12 cellular contexts compared by ENCODE assay signal in genomic region chr3:183180105-183180763, GRCh38. TPM values are rescaled to one million over a fixed set of nuclear protein-coding genes. Genes with fewer than 3 reads are reported as not detected.
A peak's percentile ranks its signal among the peaks of the same experiment; 100 is the strongest.
DNase-seq lines count a peak whose midpoint lies in the region; ATAC-seq, FAIRE-seq and TF ChIP-seq lines count a peak whose summit lies in the region.
"Had no signal": no experiment of that assay in that cellular context is flagged by ENCODE, and none has a peak within 500 bp of the region (broad histone marks: within the 10 kb centered on the region; RNA-seq: fewer than 3 reads in every experiment).

No MANE protein-coding gene starts in this region.

- H4K20me1 ChIP-seq in endothelial cell of umbilical vein (replicated peaks; ENCODE audit: control insufficient read depth, extremely low read depth, insufficient read depth, low read length): no peaks in the 10 kb centered on the region

- H3K4me2 ChIP-seq in endothelial cell of umbilical vein (ENCODE audit: insufficient read depth, low read length): no peak overlapping the region

- no peak overlapping the region for H3K9ac ChIP-seq in HUES48 (ENCODE audit: low read depth, low read length)
- no peak overlapping the region for H3K9ac ChIP-seq in endothelial cell of umbilical vein (replicated peaks; ENCODE audit: extremely low read depth, insufficient read depth, low read length)

- H3K36me3 ChIP-seq in CD8-positive, alpha-beta memory T cell (ENCODE audit: insufficient read depth, low read length): no peaks in the 10 kb centered on the region
- no peaks in the 10 kb centered on the region for H3K36me3 ChIP-seq in HUES48 (ENCODE audit: control insufficient read depth, insufficient read depth, low read length)
- H3K36me3 ChIP-seq in endothelial cell of umbilical vein (ENCODE audit: control insufficient read depth in 2 of 2, extremely low read depth in 1 of 2, insufficient read depth in 2 of 2, low read length in 2 of 2): no peaks in the 10 kb centered on the region
- H3K36me3 ChIP-seq: pancreas had no signal

- DNase-seq in CD8-positive, alpha-beta memory T cell: no peak
- DNase-seq in endothelial cell of umbilical vein (ENCODE audit: low read depth, low spot score) (no peak), nephron progenitor cell (peak; percentile 40), AG08395 (ENCODE audit: low spot score) (no peak), glomerular visceral epithelial cell (ENCODE audit: extremely low spot score) (no peak)
- no peak for DNase-seq in NK-92 treated with Interleukin-12 subunit alpha and Interleukin-12 subunit beta, amount 100 ng/mL, for 24 hours (lab: John Stamatoyannopoulos, UW)
- DNase-seq: DMS 273 treated with DMSO at 0.1 percent for 48 hours, NCI-H1436 had no signal

- CTCF ChIA-PET in CD8-positive, alpha-beta memory T cell (lab: Charles Lee): interaction anchor here (1.0 to 7.1 kb wide), 3 partner anchors 202 to 206 kb away, joined by 3 to 97 read pairs (median 4); no protein-coding TSS in a partner anchor
- CTCF ChIA-PET in endothelial cell of umbilical vein (lab: Charles Lee): interaction anchor here (0.9 to 12.1 kb wide), 7 partner anchors 15 to 466 kb away, joined by 4 to 816 read pairs (median 8); partner anchors contain the start of gene LAMP3

- no TSS peak for BruUV-seq in endothelial cell of umbilical vein (replicated peaks; lab: Mats Ljungman, UMichigan)

- POLR2A ChIA-PET in CD8-positive, alpha-beta memory T cell (lab: Charles Lee): no interaction called here
- POLR2A ChIA-PET in endothelial cell of umbilical vein (lab: Charles Lee): no interaction called here

- ATAC-seq in HG02588 (IDR thresholded peaks at IDR 0.05; ENCODE audit: unreplicated experiment): no peak

- no peak overlapping the region for H3K27ac ChIP-seq in CD8-positive, alpha-beta memory T cell (ENCODE audit: low read depth, low read length)
- H3K27ac ChIP-seq in HUES48 (ENCODE audit: low read depth, low read length): no peak overlapping the region
- H3K27ac ChIP-seq in endothelial cell of umbilical vein (ENCODE audit: insufficient read depth, low read depth, low read length): no peak overlapping the region
- H3K27ac ChIP-seq: pancreas had no signal

- dilution Hi-C loops in endothelial cell of umbilical vein (cut with MboI; ENCODE audit: extremely low pct_ligation_motif_present, low sequenced_read_pairs): no loop called here

- peaks cover 6% of the 10 kb centered on the region for H3K4me1 ChIP-seq in CD8-positive, alpha-beta memory T cell (ENCODE audit: insufficient read depth, low read length)
- H3K4me1 ChIP-seq in HUES48 (ENCODE audit: control insufficient read depth, insufficient read depth, low read length) (peaks cover 6% of the 10 kb centered on the region), endothelial cell of umbilical vein (ENCODE audit: control insufficient read depth, extremely low read depth, insufficient read depth, low read length) (peaks cover 7% of the 10 kb centered on the region)

- FAIRE-seq in endothelial cell of umbilical vein (lab: Jason Lieb, UNC): peak; percentile 72
- FAIRE-seq: pancreas, TTC549 had no signal

- peak overlapping the region in 6 of 7 donors; percentile 33 to 60 (median 44) for H3K4me3 Mint-ChIP-seq in CD8-positive, alpha-beta memory T cell
- H3K4me3 Mint-ChIP-seq in nephron progenitor cell: peak overlapping the region; percentile 85

- no peak for TF ChIP-seq CTCF in endothelial cell of umbilical vein (IDR thresholded peaks at IDR 0.05; ENCODE audit: extremely low read depth in 1 of 2, insufficient read depth in 1 of 2, low read depth in 1 of 2, low read length in 2 of 2)
- no peak for TF ChIP-seq CTCF in nephron progenitor cell (IDR thresholded peaks at IDR 0.05)

- H2AFZ ChIP-seq in endothelial cell of umbilical vein (ENCODE audit: low read depth, low read length): peak overlapping the region; percentile 93

- no peaks in the 10 kb centered on the region for H3K9me1 ChIP-seq in endothelial cell of umbilical vein (replicated peaks; ENCODE audit: control insufficient read depth, extremely low read depth, insufficient read depth, low read length)

- H3K4me1 Mint-ChIP-seq in CD8-positive, alpha-beta memory T cell: peaks cover 4 to 14% (median 13%) of the 10 kb centered on the region in 3 donors
- H3K4me1 Mint-ChIP-seq in nephron progenitor cell: peaks cover 29% of the 10 kb centered on the region

- H3K27ac Mint-ChIP-seq in CD8-positive, alpha-beta memory T cell: no peak overlapping the region
- H3K27ac Mint-ChIP-seq in nephron progenitor cell: no peak overlapping the region

- no peak overlapping the region for H3K4me3 ChIP-seq in CD8-positive, alpha-beta memory T cell (ENCODE audit: low read length)
- H3K4me3 ChIP-seq in HUES48 (ENCODE audit: low read depth, low read length) (peak overlapping the region; percentile 69; the same call in 1 of the 2 replicates), endothelial cell of umbilical vein (replicated peaks in 1 of 3; ENCODE audit: insufficient read depth in 1 of 3, low read depth in 1 of 3, low read length in 3 of 3) (no peak overlapping the region)

- H3K27me3 Mint-ChIP-seq in CD8-positive, alpha-beta memory T cell: peaks cover 22 to 32% of the 10 kb centered on the region in 2 donors
- H3K27me3 Mint-ChIP-seq in nephron progenitor cell (ENCODE audit: low read depth, poor library complexity): peaks cover 36% of the 10 kb centered on the region

- H3K79me2 ChIP-seq in endothelial cell of umbilical vein (ENCODE audit: control insufficient read depth, insufficient read depth, low read length): no peaks in the 10 kb centered on the region

- TF ChIP-seq POLR2A in endothelial cell of umbilical vein (IDR thresholded peaks at IDR 0.05; ENCODE audit: low read depth, low read length): no peak

- H3K9me3 ChIP-seq in CD8-positive, alpha-beta memory T cell (ENCODE audit: low read length): no peaks in the 10 kb centered on the region
- H3K9me3 ChIP-seq in HUES48 (ENCODE audit: control insufficient read depth, insufficient read depth, low read length) (no peaks in the 10 kb centered on the region), endothelial cell of umbilical vein (replicated peaks; ENCODE audit: control insufficient read depth, insufficient read depth, low read length) (no peaks in the 10 kb centered on the region)
- H3K9me3 ChIP-seq: pancreas had no signal

- H3K27me3 ChIP-seq in CD8-positive, alpha-beta memory T cell (ENCODE audit: insufficient read depth, low read length, poor library complexity, severe bottlenecking): peaks cover 5% of the 10 kb centered on the region
- H3K27me3 ChIP-seq in HUES48 (ENCODE audit: control insufficient read depth, insufficient read depth, low read length): peaks cover 34% of the 10 kb centered on the region
- peaks cover 0 to 7% of the 10 kb centered on the region in 2 experiments for H3K27me3 ChIP-seq in endothelial cell of umbilical vein (ENCODE audit: control insufficient read depth in 2 of 2, insufficient read depth in 2 of 2, low read length in 2 of 2)

- peaks cover 0 to 5% (median 2%) of the 10 kb centered on the region in 3 donors for H3K36me3 Mint-ChIP-seq in CD8-positive, alpha-beta memory T cell
- H3K36me3 Mint-ChIP-seq in nephron progenitor cell (ENCODE audit: low read depth): no peaks in the 10 kb centered on the region

- intact Hi-C loops in endothelial cell of umbilical vein (cut with micrococcal nuclease): loop anchor here (5.0 to 10.0 kb wide), 2 partner anchors 375 to 587 kb away; partner anchors contain the start of gene KLHL6

- no peaks in the 10 kb centered on the region for H3K9me3 Mint-ChIP-seq in CD8-positive, alpha-beta memory T cell
- no peaks in the 10 kb centered on the region for H3K9me3 Mint-ChIP-seq in nephron progenitor cell

TF ChIP-seq in endothelial cell of umbilical vein, 7 proteins besides CTCF, POLR2A, EP300 and RAD21:
- no peak for TF ChIP-seq MYC (IDR thresholded peaks at IDR 0.05; ENCODE audit: low read depth, low read length)
- TF ChIP-seq, protein P1, sequence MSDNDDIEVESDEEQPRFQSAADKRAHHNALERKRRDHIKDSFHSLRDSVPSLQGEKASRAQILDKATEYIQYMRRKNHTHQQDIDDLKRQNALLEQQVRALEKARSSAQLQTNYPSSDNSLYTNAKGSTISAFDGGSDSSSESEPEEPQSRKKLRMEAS (IDR thresholded peaks at IDR 0.05; ENCODE audit: insufficient read depth, insufficient read length): no peak
- TF ChIP-seq EZH2 (IDR thresholded peaks at IDR 0.05; ENCODE audit: borderline replicate concordance, low read depth, low read length, severe bottlenecking): no peak
- no peak for TF ChIP-seq FOS (IDR thresholded peaks at IDR 0.05; ENCODE audit: borderline replicate concordance, insufficient read depth, low read length)
- TF ChIP-seq POLR2AphosphoS5 (IDR thresholded peaks at IDR 0.05; ENCODE audit: insufficient read depth, low read depth, low read length): no peak
- no peak for TF ChIP-seq JUN (IDR thresholded peaks at IDR 0.05; ENCODE audit: borderline replicate concordance, insufficient read depth, insufficient read length, low read depth)
- no peak for TF ChIP-seq GATA2 (IDR thresholded peaks at IDR 0.05; ENCODE audit: insufficient read depth, insufficient read length, low read depth, low read length)

RNA-seq across cellular contexts. Expression of gene LAMP3, which starts 17.7 kb away (rescaled TPM):
- 1 to 10 TPM; 1.5 to 1.7 TPM for total RNA-seq in CD8-positive, alpha-beta memory T cell
- polyA plus RNA-seq in CD8-positive, alpha-beta memory T cell: 4.8 TPM
- total RNA-seq in endothelial cell of umbilical vein: 3.7 and 8.0 TPM in 2 replicates
- polyA plus RNA-seq in endothelial cell of umbilical vein: 0.94 and 1.0 TPM in 2 replicates
- polyA plus RNA-seq in endothelial cell of umbilical vein (2011; cell fraction: cytosol; rRNA removed): 0.80 and 1.0 TPM in 2 replicates
- polyA plus RNA-seq in endothelial cell of umbilical vein (2011; cell fraction: nucleus; rRNA removed): 0.47 and 0.50 TPM in 2 replicates
- polyA plus RNA-seq in endothelial cell of umbilical vein (2012): 7.1 and 10.7 TPM in 2 replicates
- polyA minus RNA-seq in endothelial cell of umbilical vein: 0.62 and 1.1 TPM in 2 replicates
- not detected for polyA minus RNA-seq in endothelial cell of umbilical vein (2011; cell fraction: cytosol; rRNA and poly(A)+ RNA removed)
- polyA minus RNA-seq in endothelial cell of umbilical vein (2011; cell fraction: nucleus; rRNA and poly(A)+ RNA removed): 0.24 and 0.43 TPM in 2 replicates
